In genomic region chr11:70472240-70472639, GRCh38 we compare ENCODE assay signal across 26 cellular contexts.
"Had no signal": no experiment of that assay in that cellular context is flagged by ENCODE, and none has a peak within 500 bp of the region (broad histone marks: within the 10 kb centered on the region; RNA-seq: fewer than 3 reads in every experiment).

No MANE protein-coding gene starts in this region.

- H3K27ac Mint-ChIP-seq: mesothelial cell of epicardium; naive B cell; natural killer cell; nephron progenitor cell; stimulated activated effector memory CD8-positive, alpha-beta T cell treated with anti-CD3 and anti-CD28 coated beads, Interleukin-12 subunit alpha, Interleukin-12 subunit beta, amount 100 ng/mL, for 72 hours; stimulated activated naive CD8-positive, alpha-beta T cell treated with anti-CD3 and anti-CD28 coated beads, Interleukin-15, Interleukin-2, amounts not matched to agents 100 ng/mL and 50 ng/mL, for 24 hours had no signal

- H3K4me3 ChIP-seq: heart left ventricle, left ventricle myocardium inferior, lung, neural progenitor cell, ovary, psoas muscle, right lobe of liver, skin epidermis, testis, thyroid gland, transverse colon, upper lobe of left lung, uterus had no signal

- H3K4me2 ChIP-seq: neural progenitor cell had no signal

- H3K36me3 ChIP-seq: heart left ventricle, left ventricle myocardium inferior, neural progenitor cell, ovary, right lobe of liver, thyroid gland, transverse colon, upper lobe of left lung, uterus had no signal

- H3K4me1 Mint-ChIP-seq: mesothelial cell of epicardium; natural killer cell; stimulated activated effector memory CD8-positive, alpha-beta T cell treated with anti-CD3 and anti-CD28 coated beads, Interleukin-12 subunit alpha, Interleukin-12 subunit beta, amount 100 ng/mL, for 72 hours had no signal

- ATAC-seq: heart left ventricle, natural killer cell, psoas muscle, right lobe of liver had no signal

- DNase-seq: heart left ventricle; hypothalamus; islet precursor cell; left ventricle myocardium inferior; mesendoderm; naive B cell; natural killer cell; nephron progenitor cell; ovary; posterior cingulate gyrus; psoas muscle; right lobe of liver; stimulated activated CD4-positive, alpha-beta T cell treated with anti-CD3 and anti-CD28 coated beads, Interleukin-4, amount 100 ng/mL, for 24 hours; stimulated activated naive CD4-positive, alpha-beta T cell; substantia nigra; testis; thyroid gland; transverse colon; uterus had no signal

- H3K4me3 Mint-ChIP-seq: mesothelial cell of epicardium; natural killer cell; nephron progenitor cell; neural progenitor cell; stimulated activated effector memory CD8-positive, alpha-beta T cell treated with anti-CD3 and anti-CD28 coated beads, Interleukin-12 subunit alpha, Interleukin-12 subunit beta, amount 100 ng/mL, for 72 hours; stimulated activated naive CD8-positive, alpha-beta T cell treated with anti-CD3 and anti-CD28 coated beads, Interleukin-15, Interleukin-2, amounts not matched to agents 100 ng/mL and 50 ng/mL, for 24 hours had no signal

- H3K4me1 ChIP-seq: right lobe of liver, testis, transverse colon, uterus had no signal

- H3K36me3 Mint-ChIP-seq: mesothelial cell of epicardium; naive B cell; natural killer cell; neural progenitor cell; stimulated activated effector memory CD8-positive, alpha-beta T cell treated with anti-CD3 and anti-CD28 coated beads, Interleukin-12 subunit alpha, Interleukin-12 subunit beta, amount 100 ng/mL, for 72 hours had no signal

- H3K9me3 Mint-ChIP-seq: mesothelial cell of epicardium; naive B cell; natural killer cell; nephron progenitor cell; neural progenitor cell; stimulated activated effector memory CD8-positive, alpha-beta T cell treated with anti-CD3 and anti-CD28 coated beads, Interleukin-12 subunit alpha, Interleukin-12 subunit beta, amount 100 ng/mL, for 72 hours; stimulated activated naive CD8-positive, alpha-beta T cell treated with anti-CD3 and anti-CD28 coated beads, Interleukin-15, Interleukin-2, amounts not matched to agents 100 ng/mL and 50 ng/mL, for 24 hours had no signal

- H3K9me3 ChIP-seq: heart left ventricle, left ventricle myocardium inferior, ovary, psoas muscle, right lobe of liver, testis, thyroid gland, transverse colon, upper lobe of left lung, uterus had no signal

- H3K27me3 ChIP-seq: heart left ventricle, neural progenitor cell, ovary, right lobe of liver, testis, thyroid gland, transverse colon, upper lobe of left lung, uterus had no signal

- H3K9ac ChIP-seq: neural progenitor cell had no signal

- H3K27ac ChIP-seq: heart left ventricle, left ventricle myocardium inferior, neural progenitor cell, ovary, psoas muscle, right lobe of liver, skin epidermis, testis, thyroid gland, transverse colon, upper lobe of left lung, uterus had no signal
